12 cellular contexts compared by ENCODE assay signal in genomic region chr18:13540783-13541182, GRCh38.
DNase-seq lines count a peak whose midpoint lies in the region; ATAC-seq lines count a peak whose summit lies in the region.
"Had no signal": no experiment of that assay in that cellular context is flagged by ENCODE, and none has a peak within 500 bp of the region (broad histone marks: within the 10 kb centered on the region; RNA-seq: fewer than 3 reads in every experiment).

No MANE protein-coding gene starts in this region.

- peak; percentile 94 for ATAC-seq in stimulated activated naive CD8-positive, alpha-beta T cell treated with anti-CD3 and anti-CD28 coated beads, Interleukin-15, amount 100 ng/mL, for 72 hours
- ATAC-seq in HG02610 (IDR thresholded peaks at IDR 0.05; ENCODE audit: unreplicated experiment) = no peak
- ATAC-seq: heart right ventricle had no signal

- CTCF ChIA-PET in activated CD4-positive, alpha-beta memory T cell treated with anti-CD3 and anti-CD28 coated beads for 36 hours (lab: Charles Lee) = no interaction called here
- CTCF ChIA-PET in activated CD4-positive, alpha-beta memory T cell treated with anti-CD3 and anti-CD28 coated beads, Interleukin-2, amount 10 ng/mL, durations not matched to agents 7 days and 5 days (lab: Charles Lee) = interaction anchor here (1.3 kb wide), 1 partner anchor 17 kb away, joined by 4 read pairs; no protein-coding TSS in a partner anchor

- H3K4me1 Mint-ChIP-seq in activated CD4-positive, alpha-beta memory T cell treated with anti-CD3 and anti-CD28 coated beads for 36 hours (ENCODE audit: low read depth) = peaks cover 43% of the 10 kb centered on the region
- peaks cover 14% of the 10 kb centered on the region for H3K4me1 Mint-ChIP-seq in activated CD4-positive, alpha-beta memory T cell treated with anti-CD3 and anti-CD28 coated beads, Interleukin-2, amount 10 ng/mL, durations not matched to agents 7 days and 5 days
- peaks cover 89% of the 10 kb centered on the region for H3K4me1 Mint-ChIP-seq in stimulated activated naive CD8-positive, alpha-beta T cell treated with anti-CD3 and anti-CD28 coated beads, Interleukin-15, amount 100 ng/mL, for 72 hours

- DNase-seq in activated CD4-positive, alpha-beta memory T cell treated with anti-CD3 and anti-CD28 coated beads for 36 hours = peak; percentile 37
- DNase-seq in activated CD4-positive, alpha-beta memory T cell treated with anti-CD3 and anti-CD28 coated beads, Interleukin-2, amount 10 ng/mL, durations not matched to agents 7 days and 5 days = no peak
- peak; percentile 70 for DNase-seq in activated CD8-positive, alpha-beta memory T cell treated with anti-CD3 and anti-CD28 coated beads, Interleukin-2, amount 50 U/mL, for 1 hour (ENCODE audit: extremely low read depth)
- peak; percentile 28 for DNase-seq in islet precursor cell
- DNase-seq in stimulated activated naive CD8-positive, alpha-beta T cell treated with anti-CD3 and anti-CD28 coated beads, Interleukin-15, amount 100 ng/mL, for 72 hours = peak; percentile 49 to 71
- no peak for DNase-seq in NCI-H510A (lab: John Stamatoyannopoulos, UW)
- DNase-seq in KG1 (lab: John Stamatoyannopoulos, UW) = no peak
- DNase-seq: DMS 273 treated with DMSO at 0.1 percent for 48 hours, heart right ventricle, MM.1S had no signal

- POLR2A ChIA-PET in activated CD4-positive, alpha-beta memory T cell treated with anti-CD3 and anti-CD28 coated beads for 36 hours (lab: Charles Lee) = no interaction called here
- POLR2A ChIA-PET in activated CD4-positive, alpha-beta memory T cell treated with anti-CD3 and anti-CD28 coated beads, Interleukin-2, amount 10 ng/mL, durations not matched to agents 7 days and 5 days (lab: Charles Lee) = no interaction called here

- intact Hi-C loops in activated CD4-positive, alpha-beta memory T cell treated with anti-CD3 and anti-CD28 coated beads for 36 hours (cut with micrococcal nuclease) = no loop called here

- no peak overlapping the region for H3K4me3 Mint-ChIP-seq in activated CD4-positive, alpha-beta memory T cell treated with anti-CD3 and anti-CD28 coated beads for 36 hours
- H3K4me3 Mint-ChIP-seq in activated CD4-positive, alpha-beta memory T cell treated with anti-CD3 and anti-CD28 coated beads, Interleukin-2, amount 10 ng/mL, durations not matched to agents 7 days and 5 days = no peak overlapping the region
- H3K4me3 Mint-ChIP-seq in stimulated activated naive CD8-positive, alpha-beta T cell treated with anti-CD3 and anti-CD28 coated beads, Interleukin-15, amount 100 ng/mL, for 72 hours = peak overlapping the region; percentile 58 to 63
- H3K4me3 Mint-ChIP-seq: T-helper 2 cell treated with Interferon-gamma antibody and Interleukin-4, amounts not matched to agents 5 μg/mL and 100 μg/mL, for 36 hours had no signal

- no peaks in the 10 kb centered on the region for H3K27me3 Mint-ChIP-seq in activated CD4-positive, alpha-beta memory T cell treated with anti-CD3 and anti-CD28 coated beads for 36 hours
- H3K27me3 Mint-ChIP-seq in activated CD4-positive, alpha-beta memory T cell treated with anti-CD3 and anti-CD28 coated beads, Interleukin-2, amount 10 ng/mL, durations not matched to agents 7 days and 5 days = no peaks in the 10 kb centered on the region
- H3K27me3 Mint-ChIP-seq in stimulated activated naive CD8-positive, alpha-beta T cell treated with anti-CD3 and anti-CD28 coated beads, Interleukin-15, amount 100 ng/mL, for 72 hours = no peaks in the 10 kb centered on the region

- no peaks in the 10 kb centered on the region for H3K9me3 Mint-ChIP-seq in activated CD4-positive, alpha-beta memory T cell treated with anti-CD3 and anti-CD28 coated beads for 36 hours
- H3K9me3 Mint-ChIP-seq in activated CD4-positive, alpha-beta memory T cell treated with anti-CD3 and anti-CD28 coated beads, Interleukin-2, amount 10 ng/mL, durations not matched to agents 7 days and 5 days = no peaks in the 10 kb centered on the region
- H3K9me3 Mint-ChIP-seq in stimulated activated naive CD8-positive, alpha-beta T cell treated with anti-CD3 and anti-CD28 coated beads, Interleukin-15, amount 100 ng/mL, for 72 hours = no peaks in the 10 kb centered on the region
- H3K9me3 Mint-ChIP-seq: T-helper 2 cell treated with Interferon-gamma antibody and Interleukin-4, amounts not matched to agents 5 μg/mL and 100 μg/mL, for 36 hours had no signal

- no peak overlapping the region for H3K27ac Mint-ChIP-seq in activated CD4-positive, alpha-beta memory T cell treated with anti-CD3 and anti-CD28 coated beads for 36 hours
- H3K27ac Mint-ChIP-seq in activated CD4-positive, alpha-beta memory T cell treated with anti-CD3 and anti-CD28 coated beads, Interleukin-2, amount 10 ng/mL, durations not matched to agents 7 days and 5 days = no peak overlapping the region
- peak overlapping the region; percentile 44 to 90 for H3K27ac Mint-ChIP-seq in stimulated activated naive CD8-positive, alpha-beta T cell treated with anti-CD3 and anti-CD28 coated beads, Interleukin-15, amount 100 ng/mL, for 72 hours
- H3K27ac Mint-ChIP-seq: T-helper 2 cell treated with Interferon-gamma antibody and Interleukin-4, amounts not matched to agents 5 μg/mL and 100 μg/mL, for 36 hours had no signal

- peaks cover 2% of the 10 kb centered on the region for H3K36me3 Mint-ChIP-seq in activated CD4-positive, alpha-beta memory T cell treated with anti-CD3 and anti-CD28 coated beads for 36 hours
- H3K36me3 Mint-ChIP-seq in activated CD4-positive, alpha-beta memory T cell treated with anti-CD3 and anti-CD28 coated beads, Interleukin-2, amount 10 ng/mL, durations not matched to agents 7 days and 5 days (ENCODE audit: low read depth) = peaks cover 7% of the 10 kb centered on the region

Comparison
In these comparisons a context has a peak if more than half of its experiments do, and no peak if none do; other contexts are left out.
1. DNase-seq: peak in activated CD4-positive, alpha-beta memory T cell treated with anti-CD3 and anti-CD28 coated beads for 36 hours (single experiment), activated CD8-positive, alpha-beta memory T cell treated with anti-CD3 and anti-CD28 coated beads, Interleukin-2, amount 50 U/mL, for 1 hour (single experiment), islet precursor cell (single experiment) and stimulated activated naive CD8-positive, alpha-beta T cell treated with anti-CD3 and anti-CD28 coated beads, Interleukin-15, amount 100 ng/mL, for 72 hours (2 of 2); none in activated CD4-positive, alpha-beta memory T cell treated with anti-CD3 and anti-CD28 coated beads, Interleukin-2, amount 10 ng/mL, durations not matched to agents 7 days and 5 days (single experiment), NCI-H510A (single experiment) and KG1 (single experiment).
2. H3K27ac Mint-ChIP-seq: peak in stimulated activated naive CD8-positive, alpha-beta T cell treated with anti-CD3 and anti-CD28 coated beads, Interleukin-15, amount 100 ng/mL, for 72 hours (2 of 2); none in activated CD4-positive, alpha-beta memory T cell treated with anti-CD3 and anti-CD28 coated beads for 36 hours (single experiment) and activated CD4-positive, alpha-beta memory T cell treated with anti-CD3 and anti-CD28 coated beads, Interleukin-2, amount 10 ng/mL, durations not matched to agents 7 days and 5 days (single experiment).
3. H3K4me3 Mint-ChIP-seq: peak in stimulated activated naive CD8-positive, alpha-beta T cell treated with anti-CD3 and anti-CD28 coated beads, Interleukin-15, amount 100 ng/mL, for 72 hours (2 of 2); none in activated CD4-positive, alpha-beta memory T cell treated with anti-CD3 and anti-CD28 coated beads for 36 hours (single experiment) and activated CD4-positive, alpha-beta memory T cell treated with anti-CD3 and anti-CD28 coated beads, Interleukin-2, amount 10 ng/mL, durations not matched to agents 7 days and 5 days (single experiment).